Comparison of ENCODE assay signal across 19 cellular contexts in genomic region chr10:106978746-106979145, GRCh38.
"Had no signal": no experiment of that assay in that cellular context is flagged by ENCODE, and none has a peak within 500 bp of the region (broad histone marks: within the 10 kb centered on the region; RNA-seq: fewer than 3 reads in every experiment).

No MANE protein-coding gene starts in this region.

- H3K4me3 ChIP-seq: esophagus muscularis mucosa, gastroesophageal sphincter, sigmoid colon, skin epidermis had no signal

- H3K9me3 Mint-ChIP-seq: dendritic cell treated with granulocyte-macrophage colony-stimulating factor and Interleukin-4, amounts not matched to agents 40 ng/mL and 50 ng/mL, for 4 days; nephron progenitor cell had no signal

- DNase-seq: effector memory CD8-positive, alpha-beta T cell; immature natural killer cell; left ventricle myocardium superior; mesendoderm; naive thymus-derived CD4-positive, alpha-beta T cell; nephron progenitor cell; posterior cingulate gyrus; sigmoid colon; stimulated activated CD4-positive, alpha-beta T cell treated with anti-CD3 and anti-CD28 coated beads, Interleukin-12 subunit alpha, Interleukin-12 subunit beta, amount 100 ng/mL, for 4 hours; stimulated activated naive CD4-positive, alpha-beta T cell treated with Interleukin-2 at 50 U/mL for 16 hours; trophoblast cell had no signal

- H3K27me3 Mint-ChIP-seq: dendritic cell treated with granulocyte-macrophage colony-stimulating factor and Interleukin-4, amounts not matched to agents 40 ng/mL and 50 ng/mL, for 4 days; effector memory CD8-positive, alpha-beta T cell; naive thymus-derived CD4-positive, alpha-beta T cell had no signal

- FAIRE-seq: colon, keratinocyte had no signal

- H3K27me3 ChIP-seq: esophagus muscularis mucosa, gastroesophageal sphincter, neutrophil, sigmoid colon had no signal

- H3K4me1 Mint-ChIP-seq: naive thymus-derived CD4-positive, alpha-beta T cell had no signal

- H3K36me3 Mint-ChIP-seq: immature natural killer cell had no signal

- H3K36me3 ChIP-seq: esophagus muscularis mucosa, gastroesophageal sphincter, neutrophil, sigmoid colon had no signal

- H3K27ac ChIP-seq: epithelial cell of prostate, esophagus muscularis mucosa, gastroesophageal sphincter, neutrophil, sigmoid colon, skin epidermis had no signal

- H3K4me3 Mint-ChIP-seq: dendritic cell treated with granulocyte-macrophage colony-stimulating factor and Interleukin-4, amounts not matched to agents 40 ng/mL and 50 ng/mL, for 4 days; effector memory CD8-positive, alpha-beta T cell; immature natural killer cell; naive thymus-derived CD4-positive, alpha-beta T cell; nephron progenitor cell had no signal

- H3K27ac Mint-ChIP-seq: dendritic cell treated with granulocyte-macrophage colony-stimulating factor and Interleukin-4, amounts not matched to agents 40 ng/mL and 50 ng/mL, for 4 days; effector memory CD8-positive, alpha-beta T cell; immature natural killer cell; naive thymus-derived CD4-positive, alpha-beta T cell; nephron progenitor cell had no signal

- ATAC-seq: effector memory CD8-positive, alpha-beta T cell; gastroesophageal sphincter; left ventricle myocardium superior; naive thymus-derived CD4-positive, alpha-beta T cell had no signal

- H3K9me3 ChIP-seq: esophagus muscularis mucosa, gastroesophageal sphincter, neutrophil, sigmoid colon had no signal
